1 cellular context compared by ENCODE assay signal in genomic region chr2:42366411-42366810, GRCh38.
TF ChIP-seq lines count a peak whose summit lies in the region.

No MANE protein-coding gene starts in this region.

TF ChIP-seq in HepG2, 621 proteins besides CTCF, POLR2A, EP300 and RAD21:
- TF ChIP-seq HNRNPK (IDR thresholded peaks at IDR 0.05; ENCODE audit: low read depth, low read length, poor library complexity, severe bottlenecking) (peak; percentile 20), TBX3 (IDR thresholded peaks at IDR 0.05; ENCODE audit: borderline replicate concordance) (no peak)
